Comparison of ENCODE assay signal across 18 cellular contexts in genomic region chr4:8378776-8379175, GRCh38.
DNase-seq lines count a peak whose midpoint lies in the region; ATAC-seq and TF ChIP-seq lines count a peak whose summit lies in the region.
"Had no signal": no experiment of that assay in that cellular context is flagged by ENCODE, and none has a peak within 500 bp of the region (broad histone marks: within the 10 kb centered on the region; RNA-seq: fewer than 3 reads in every experiment).

No MANE protein-coding gene starts in this region.

- H3K4me3 ChIP-seq in neuronal stem cell (ENCODE audit: low read length in 2 of 2) (no peak overlapping the region), BE2C (ENCODE audit: low read depth, low read length) (no peak overlapping the region)
- H3K4me3 ChIP-seq: GM23338 had no signal

- H3K9me3 ChIP-seq in neuronal stem cell (replicated peaks in 1 of 2; ENCODE audit: control insufficient read depth in 2 of 2, insufficient read depth in 1 of 2, low read depth in 1 of 2, low read length in 2 of 2) (no peaks in the 10 kb centered on the region), T-helper 17 cell (ENCODE audit: control insufficient read depth, low read length, poor library complexity, severe bottlenecking) (no peaks in the 10 kb centered on the region), BE2C (no peaks in the 10 kb centered on the region)

- H3K27ac Mint-ChIP-seq in T-helper 17 cell, result no peak overlapping the region
- H3K27ac Mint-ChIP-seq: B cell; CD4-positive, alpha-beta memory T cell; GM23338 had no signal

- intact Hi-C loops in cardiac septum (cut with DNase I), result no loop called here
- intact Hi-C loops in left cardiac atrium (cut with DNase I), result no loop called here
- intact Hi-C loops in left ventricle myocardium superior (cut with micrococcal nuclease), result no loop called here

- no peaks in the 10 kb centered on the region for H3K27me3 Mint-ChIP-seq in T-helper 17 cell
- H3K27me3 Mint-ChIP-seq: B cell; CD4-positive, alpha-beta memory T cell had no signal

- H3K9ac ChIP-seq in neuronal stem cell (ENCODE audit: low read depth, low read length, poor library complexity), result no peak overlapping the region

- no peak overlapping the region for H3K4me3 Mint-ChIP-seq in T-helper 17 cell
- H3K4me3 Mint-ChIP-seq: B cell, GM23338 had no signal

- H2BK12ac ChIP-seq in neuronal stem cell (ENCODE audit: low read length), result no peak overlapping the region

- no peak overlapping the region for H4K8ac ChIP-seq in neuronal stem cell (ENCODE audit: low read depth, low read length)

- no peak overlapping the region for H3K4ac ChIP-seq in neuronal stem cell (ENCODE audit: low read length)

- peak overlapping the region; percentile 11 for H3K18ac ChIP-seq in neuronal stem cell (ENCODE audit: low read length)

- H3K4me2 ChIP-seq in neuronal stem cell (ENCODE audit: insufficient read depth, low read length, poor library complexity, severe bottlenecking), result no peak overlapping the region
- H3K4me2 ChIP-seq: GM23338 had no signal

- no peaks in the 10 kb centered on the region for H3K79me1 ChIP-seq in neuronal stem cell (ENCODE audit: low read depth, low read length)

- H3K14ac ChIP-seq in neuronal stem cell (ENCODE audit: low read length), result no peak overlapping the region

- no peak overlapping the region for H4K91ac ChIP-seq in neuronal stem cell (ENCODE audit: low read depth, low read length, poor library complexity)

- no CpG with 5 or more reads among the region's 9 CpGs for WGBS in neuronal stem cell (ENCODE audit: extremely low coverage in 2 of 2, insufficient read length in 2 of 2, insufficient replicate concordance in 1 of 2), 2 donors

- no peak overlapping the region for H2AK5ac ChIP-seq in neuronal stem cell (ENCODE audit: low read depth, low read length)

- H3K36me3 ChIP-seq in neuronal stem cell (replicated peaks in 1 of 2; ENCODE audit: control insufficient read depth in 2 of 2, insufficient read depth in 2 of 2, low read length in 2 of 2) (no peaks in the 10 kb centered on the region), BE2C (no peaks in the 10 kb centered on the region)

- H3K27me3 ChIP-seq in neuronal stem cell (ENCODE audit: control insufficient read depth in 3 of 3, insufficient read depth in 3 of 3, low read depth in 1 of 3, low read length in 3 of 3) (no peaks in the 10 kb centered on the region), BE2C (no peaks in the 10 kb centered on the region)

- H3K36me3 Mint-ChIP-seq in T-helper 17 cell (ENCODE audit: low read depth), result no peaks in the 10 kb centered on the region

- ATAC-seq in left cardiac atrium (no peak), left ventricle myocardium superior (no peak), T-helper 17 cell (no peak)
- ATAC-seq: GM23338 had no signal

- H2AFZ ChIP-seq in neuronal stem cell (ENCODE audit: low read length), result no peak overlapping the region
- H2AFZ ChIP-seq: GM23338 had no signal

- no peak overlapping the region for H2BK15ac ChIP-seq in neuronal stem cell (ENCODE audit: low read length)

- no peak for TF ChIP-seq CTCF in BE2C (IDR thresholded peaks at IDR 0.05; ENCODE audit: low read depth, low read length)

- H3K23ac ChIP-seq in neuronal stem cell (ENCODE audit: low read depth, low read length, poor library complexity), result no peak overlapping the region

- no peak overlapping the region for H2BK5ac ChIP-seq in neuronal stem cell (ENCODE audit: low read length)

- DNase-seq in cardiac septum (ENCODE audit: low spot score), result peak; percentile 64
- no peak for DNase-seq in left cardiac atrium
- DNase-seq in 8988T, result peak; percentile 8
- peak; percentile 30 for DNase-seq in left ventricle myocardium superior
- DNase-seq in neuronal stem cell (ENCODE audit: low spot score), result no peak
- no peak for DNase-seq in T-helper 17 cell
- no peak for DNase-seq in anterior cingulate cortex (lab: John Stamatoyannopoulos, UW)
- no peak for DNase-seq in BE2C
- DNase-seq: CD4-positive, alpha-beta memory T cell; DMS153; DMS79; GDM1; HCEC 1CT; IMR-90 had no signal

- H3K4me1 ChIP-seq in neuronal stem cell (ENCODE audit: control insufficient read depth in 2 of 2, insufficient read depth in 1 of 2, low read depth in 1 of 2, low read length in 2 of 2), result peaks cover 0 to 2% of the 10 kb centered on the region in 2 donors
- H3K4me1 ChIP-seq in BE2C, result no peaks in the 10 kb centered on the region; the same call in 1 of the 2 replicates

- no peaks in the 10 kb centered on the region for H3K4me1 Mint-ChIP-seq in T-helper 17 cell
- H3K4me1 Mint-ChIP-seq: B cell; CD4-positive, alpha-beta memory T cell had no signal

- no peak overlapping the region for H3K27ac ChIP-seq in neuronal stem cell (replicated peaks; ENCODE audit: low read length)
- H3K27ac ChIP-seq: C4-2B, HL-60 had no signal

- H2BK120ac ChIP-seq in neuronal stem cell (ENCODE audit: low read depth, low read length), result no peak overlapping the region

Comparison
In these comparisons a context has a peak if more than half of its experiments do, and no peak if none do; other contexts are left out.
1. DNase-seq: peak in cardiac septum (single experiment), 8988T (single experiment) and left ventricle myocardium superior (single experiment); none in left cardiac atrium (single experiment), neuronal stem cell (single experiment), T-helper 17 cell (0 of 3), anterior cingulate cortex (0 of 58) and BE2C (single experiment).